8 cellular contexts compared by ENCODE assay signal in genomic region chr6:26311012-26311384, GRCh38. TPM values are rescaled to one million over a fixed set of nuclear protein-coding genes. Genes with fewer than 3 reads are reported as not detected.
DNase-seq lines count a peak whose midpoint lies in the region; ATAC-seq and TF ChIP-seq lines count a peak whose summit lies in the region.

No MANE protein-coding gene starts in this region.

- H3K4me3 ChIP-seq in left ventricle myocardium inferior (peak overlapping the region; percentile 66), WERI-Rb-1 (ENCODE audit: low read depth, low read length) (no peak overlapping the region; the same call in 1 of the 2 replicates)

- H3K36me3 ChIP-seq in left ventricle myocardium inferior (no peaks in the 10 kb centered on the region), WERI-Rb-1 (no peaks in the 10 kb centered on the region)

- H3K4me1 ChIP-seq in left ventricle myocardium inferior: peaks cover 25% of the 10 kb centered on the region

- H3K27me3 ChIP-seq in left ventricle myocardium inferior (ENCODE audit: low read depth): no peaks in the 10 kb centered on the region
- no peaks in the 10 kb centered on the region for H3K27me3 ChIP-seq in WERI-Rb-1 (ENCODE audit: insufficient read depth, low read depth, severe bottlenecking)

- no peak for ATAC-seq in Right ventricle myocardium inferior
- peak in 1 of 2 donors; percentile 18 for ATAC-seq in natural killer cell treated with Interleukin-12 subunit alpha and Interleukin-12 subunit beta and Interleukin-15 and Interleukin-18, amount 100 ng/mL, for 72 hours
- ATAC-seq in HG03175 (IDR thresholded peaks at IDR 0.05; ENCODE audit: unreplicated experiment): no peak
- no peak for ATAC-seq in HG03025 (IDR thresholded peaks at IDR 0.05; ENCODE audit: low FRiP score, unreplicated experiment)

- H3K4me1 Mint-ChIP-seq in natural killer cell treated with Interleukin-12 subunit alpha and Interleukin-12 subunit beta and Interleukin-15 and Interleukin-18, amount 100 ng/mL, for 72 hours (ENCODE audit: low read depth in 2 of 2): peaks cover 50 to 63% of the 10 kb centered on the region in 2 donors

- intact Hi-C loops in left ventricle myocardium inferior (cut with micrococcal nuclease): no loop called here
- intact Hi-C loops in Right ventricle myocardium inferior (cut with DNase I): loop anchor here (5.0 kb wide), 4 partner anchors 39 to 1591 kb away; partner anchors contain the start of gene HMGN4

- in situ Hi-C loops in SK-MEL-5 (cut with HindIII; ENCODE audit: low pct_unique_long_range_greater_than_20kb, low sequenced_read_pairs): no loop called here

- no peaks in the 10 kb centered on the region for H3K27me3 Mint-ChIP-seq in natural killer cell treated with Interleukin-12 subunit alpha and Interleukin-12 subunit beta and Interleukin-15 and Interleukin-18, amount 100 ng/mL, for 72 hours

- no peaks in the 10 kb centered on the region for H3K36me3 Mint-ChIP-seq in natural killer cell treated with Interleukin-12 subunit alpha and Interleukin-12 subunit beta and Interleukin-15 and Interleukin-18, amount 100 ng/mL, for 72 hours

- H3K27ac ChIP-seq in left ventricle myocardium inferior (replicated peaks): no peak overlapping the region
- H3K27ac ChIP-seq in WERI-Rb-1: no peak overlapping the region

- no peaks in the 10 kb centered on the region for H3K9me3 Mint-ChIP-seq in natural killer cell treated with Interleukin-12 subunit alpha and Interleukin-12 subunit beta and Interleukin-15 and Interleukin-18, amount 100 ng/mL, for 72 hours

- H3K9me3 ChIP-seq in left ventricle myocardium inferior (replicated peaks) (no peaks in the 10 kb centered on the region), WERI-Rb-1 (ENCODE audit: severe bottlenecking) (no peaks in the 10 kb centered on the region)

- no peak for DNase-seq in left ventricle myocardium inferior
- DNase-seq in Right ventricle myocardium inferior (ENCODE audit: missing footprints): no peak
- peak; percentile 84 for DNase-seq in SK-MEL-5 (ENCODE audit: low read depth, low spot score)
- peak; percentile 49 for DNase-seq in cerebellar cortex (ENCODE audit: low spot score)
- no peak for DNase-seq in natural killer cell treated with Interleukin-12 subunit alpha and Interleukin-12 subunit beta and Interleukin-15 and Interleukin-18, amount 100 ng/mL, for 72 hours (ENCODE audit: low spot score)
- no peak for DNase-seq in WERI-Rb-1

- H3K4me3 Mint-ChIP-seq in natural killer cell treated with Interleukin-12 subunit alpha and Interleukin-12 subunit beta and Interleukin-15 and Interleukin-18, amount 100 ng/mL, for 72 hours: peak overlapping the region; percentile 88

- H3K27ac Mint-ChIP-seq in natural killer cell treated with Interleukin-12 subunit alpha and Interleukin-12 subunit beta and Interleukin-15 and Interleukin-18, amount 100 ng/mL, for 72 hours: peak overlapping the region; percentile 84 to 94

- TF ChIP-seq CTCF in left ventricle myocardium inferior (IDR thresholded peaks at IDR 0.05; ENCODE audit: borderline replicate concordance) (no peak), WERI-Rb-1 (IDR thresholded peaks at IDR 0.05; ENCODE audit: low read depth, low read length) (no peak)

RNA-seq across cellular contexts. Expression of gene BTN3A2, which starts 54.0 kb away (rescaled TPM):
- total RNA-seq in left ventricle myocardium inferior: 13.1 TPM
- 17.0 TPM for total RNA-seq in Right ventricle myocardium inferior
- total RNA-seq in SK-MEL-5 (2014; rRNA removed; shearing (Covaris generic)): 50.9 and 54.3 TPM in 2 replicates
- polyA plus RNA-seq in SK-MEL-5 (2015; cell fraction: cytosol; rRNA removed): 51.2 and 68.9 TPM in 2 replicates
- 87.7 and 103 TPM in 2 replicates for polyA plus RNA-seq in SK-MEL-5 (2015; cell fraction: nucleus; rRNA removed)
- 100 to 1,000 TPM; 107 to 133 TPM for total RNA-seq in natural killer cell treated with Interleukin-12 subunit alpha and Interleukin-12 subunit beta and Interleukin-15 and Interleukin-18, amount 100 ng/mL, for 72 hours

Comparison
In these comparisons a context has a peak if more than half of its experiments do, and no peak if none do; other contexts are left out.
1. DNase-seq: peak in SK-MEL-5 (single experiment) and cerebellar cortex (single experiment); none in left ventricle myocardium inferior (single experiment), Right ventricle myocardium inferior (single experiment), natural killer cell treated with Interleukin-12 subunit alpha and Interleukin-12 subunit beta and Interleukin-15 and Interleukin-18, amount 100 ng/mL, for 72 hours (single experiment) and WERI-Rb-1 (single experiment).